Comparison of ENCODE assay signal across 8 cellular contexts in genomic region chr10:31709028-31709427, GRCh38.
DNase-seq lines count a peak whose midpoint lies in the region; ATAC-seq and TF ChIP-seq lines count a peak whose summit lies in the region.

No MANE protein-coding gene starts in this region.

- H3K4me3 ChIP-seq in epithelial cell of proximal tubule (ENCODE audit: low read depth, low read length) (no peak overlapping the region), prostate gland (no peak overlapping the region)

- 36% methylated on average over 3 of the region's 3 CpGs for WGBS in prostate gland

- peak; percentile 53 for TF ChIP-seq CTCF in epithelial cell of proximal tubule (conservative IDR thresholded peaks at IDR 0.05; ENCODE audit: low read depth, low read length)
- peak in 3 of 4 experiments; percentile 11 to 34 (median 11) for TF ChIP-seq CTCF in prostate gland (IDR thresholded peaks at IDR 0.05)

- H3K27me3 ChIP-seq in prostate gland (replicated peaks; ENCODE audit: insufficient read depth): no peaks in the 10 kb centered on the region

- no peak for ATAC-seq in HG02798 (IDR thresholded peaks at IDR 0.05; ENCODE audit: poor library complexity, unreplicated experiment)

- H3K36me3 ChIP-seq in prostate gland: no peaks in the 10 kb centered on the region

- H3K4me1 ChIP-seq in prostate gland (replicated peaks): no peaks in the 10 kb centered on the region

- H3K27ac ChIP-seq in prostate gland: no peak overlapping the region

- DNase-seq in DMS 273 (lab: John Stamatoyannopoulos, UW; ENCODE audit: unreplicated experiment): peak; percentile 75
- peak; percentile 37 for DNase-seq in NCI-H1694 (lab: John Stamatoyannopoulos, UW)
- no peak for DNase-seq in epithelial cell of proximal tubule (ENCODE audit: low read depth)
- no peak for DNase-seq in prostate gland (ENCODE audit: low spot score)
- no peak for DNase-seq in anterior cingulate cortex (lab: John Stamatoyannopoulos, UW)
- no peak for DNase-seq in OCI-M2 (lab: John Stamatoyannopoulos, UW; ENCODE audit: unreplicated experiment)
- DNase-seq in activated CD4-positive, alpha-beta T cell treated with anti-CD3 and anti-CD28 coated beads, Interleukin-2, amount 50 U/mL, for 1 hour: no peak

- intact Hi-C loops in prostate gland (cut with DNase I): loop anchor here (5.0 kb wide), 1 partner anchor 48 kb away; no protein-coding TSS in a partner anchor

- no peaks in the 10 kb centered on the region for H3K9me3 ChIP-seq in prostate gland

- no peak for TF ChIP-seq POLR2A in prostate gland (IDR thresholded peaks at IDR 0.05)

Comparison
In these comparisons a context has a peak if more than half of its experiments do, and no peak if none do; other contexts are left out.
1. DNase-seq: peak in DMS 273 (single experiment) and NCI-H1694 (single experiment); none in epithelial cell of proximal tubule (single experiment), prostate gland (single experiment), anterior cingulate cortex (0 of 58), OCI-M2 (single experiment) and activated CD4-positive, alpha-beta T cell treated with anti-CD3 and anti-CD28 coated beads, Interleukin-2, amount 50 U/mL, for 1 hour (single experiment).